ENCODE assay signal across 9 cellular contexts in genomic region chr13:40993987-40994386, GRCh38.
A peak's percentile ranks its signal among the peaks of the same experiment; 100 is the strongest.
DNase-seq lines count a peak whose midpoint lies in the region; ATAC-seq and TF ChIP-seq lines count a peak whose summit lies in the region.
"Had no signal": no experiment of that assay in that cellular context is flagged by ENCODE, and none has a peak within 500 bp of the region (broad histone marks: within the 10 kb centered on the region; RNA-seq: fewer than 3 reads in every experiment).

No MANE protein-coding gene starts in this region.

- H3K79me2 ChIP-seq in DOHH2 (ENCODE audit: control insufficient read depth, low read length) (peaks cover 100% of the 10 kb centered on the region), parathyroid adenoma (peaks cover 2% of the 10 kb centered on the region)

- H3K36me3 Mint-ChIP-seq in dendritic cell treated with granulocyte-macrophage colony-stimulating factor and Interleukin-4, amounts not matched to agents 40 ng/mL and 50 ng/mL, for 4 days (ENCODE audit: low read depth), result peaks cover 45% of the 10 kb centered on the region

- H3K9me2 ChIP-seq in DOHH2 (replicated peaks; ENCODE audit: control insufficient read depth, low read length), result no peaks in the 10 kb centered on the region

- peaks cover 66% of the 10 kb centered on the region for H3F3A ChIP-seq in DOHH2 (ENCODE audit: control insufficient read depth, insufficient read depth)

- peaks cover 95% of the 10 kb centered on the region for H3K36me3 ChIP-seq in DOHH2 (ENCODE audit: control insufficient read depth, low read length)
- H3K36me3 ChIP-seq in parathyroid adenoma (ENCODE audit: control insufficient read depth, insufficient read depth, low read length), result no peaks in the 10 kb centered on the region
- H3K36me3 ChIP-seq: sigmoid colon had no signal

- H3K4me3 ChIP-seq in DOHH2 (ENCODE audit: low read length) (peak overlapping the region; percentile 59), parathyroid adenoma (ENCODE audit: low read depth, low read length) (peak overlapping the region; percentile 45)
- H3K4me3 ChIP-seq: sigmoid colon had no signal

- H3K27me3 ChIP-seq in DOHH2 (ENCODE audit: control insufficient read depth, low read length), result no peaks in the 10 kb centered on the region
- H3K27me3 ChIP-seq in parathyroid adenoma (ENCODE audit: control insufficient read depth, insufficient read depth, low read length), result no peaks in the 10 kb centered on the region
- H3K27me3 ChIP-seq: sigmoid colon had no signal

- H3K4me1 Mint-ChIP-seq in dendritic cell treated with granulocyte-macrophage colony-stimulating factor and Interleukin-4, amounts not matched to agents 40 ng/mL and 50 ng/mL, for 4 days (ENCODE audit: low read depth), result peaks cover 50% of the 10 kb centered on the region

- no peak overlapping the region for H2AFZ ChIP-seq in parathyroid adenoma

- peaks cover 7% of the 10 kb centered on the region; the same call in 1 of the 2 replicates for H4K20me1 ChIP-seq in DOHH2 (ENCODE audit: control insufficient read depth, insufficient read depth, low read depth, low read length)

- intact Hi-C loops in dendritic cell treated with granulocyte-macrophage colony-stimulating factor and Interleukin-4, amounts not matched to agents 40 ng/mL and 50 ng/mL, for 4 days (cut with micrococcal nuclease), result no loop called here

- H3K27ac Mint-ChIP-seq in dendritic cell treated with granulocyte-macrophage colony-stimulating factor and Interleukin-4, amounts not matched to agents 40 ng/mL and 50 ng/mL, for 4 days, result peak overlapping the region; percentile 45

- H3K9ac ChIP-seq in parathyroid adenoma, result no peak overlapping the region

- H3K9me3 ChIP-seq in DOHH2 (ENCODE audit: control insufficient read depth, insufficient read depth, low read length) (no peaks in the 10 kb centered on the region), parathyroid adenoma (ENCODE audit: control insufficient read depth, low read length) (no peaks in the 10 kb centered on the region)
- H3K9me3 ChIP-seq: sigmoid colon had no signal

- H3K4me3 Mint-ChIP-seq in dendritic cell treated with granulocyte-macrophage colony-stimulating factor and Interleukin-4, amounts not matched to agents 40 ng/mL and 50 ng/mL, for 4 days, result no peak overlapping the region

- TF ChIP-seq CTCF in DOHH2 (IDR thresholded peaks at IDR 0.05; ENCODE audit: low read depth, low read length, poor library complexity, severe bottlenecking) (no peak), parathyroid adenoma (IDR thresholded peaks at IDR 0.05) (peak; percentile 16)

- peak; percentile 74 for DNase-seq in NCI-H2029 treated with DMSO at 0.1 percent for 48 hours (lab: John Stamatoyannopoulos, UW)
- no peak for DNase-seq in medulla oblongata (ENCODE audit: extremely low spot score)
- DNase-seq in NCI-H82 treated with DMSO at 0.1 percent for 48 hours (lab: John Stamatoyannopoulos, UW; ENCODE audit: unreplicated experiment), result no peak
- DNase-seq: sigmoid colon had no signal

- H3K27ac ChIP-seq in DOHH2 (ENCODE audit: low read depth, low read length), result peak overlapping the region; percentile 84
- peak overlapping the region; percentile 92 for H3K27ac ChIP-seq in parathyroid adenoma
- H3K27ac ChIP-seq: sigmoid colon had no signal

- no peaks in the 10 kb centered on the region for H3K27me3 Mint-ChIP-seq in dendritic cell treated with granulocyte-macrophage colony-stimulating factor and Interleukin-4, amounts not matched to agents 40 ng/mL and 50 ng/mL, for 4 days

- H3K9me3 Mint-ChIP-seq in dendritic cell treated with granulocyte-macrophage colony-stimulating factor and Interleukin-4, amounts not matched to agents 40 ng/mL and 50 ng/mL, for 4 days, result no peaks in the 10 kb centered on the region

- H3K4me1 ChIP-seq in DOHH2 (ENCODE audit: control insufficient read depth, low read length), result peaks cover 99% of the 10 kb centered on the region
- H3K4me1 ChIP-seq in parathyroid adenoma, result peaks cover 2% of the 10 kb centered on the region

- no peak for ATAC-seq in HG03045 (IDR thresholded peaks at IDR 0.05; ENCODE audit: unreplicated experiment)
- no peak for ATAC-seq in GM18907 (IDR thresholded peaks at IDR 0.05; ENCODE audit: unreplicated experiment)

- H3K4me2 ChIP-seq in DOHH2 (ENCODE audit: low read length) (peak overlapping the region; percentile 76), parathyroid adenoma (ENCODE audit: low read length) (peak overlapping the region; percentile 58)
